ENCODE assay signal across 18 cellular contexts in the genomic region with DNA sequence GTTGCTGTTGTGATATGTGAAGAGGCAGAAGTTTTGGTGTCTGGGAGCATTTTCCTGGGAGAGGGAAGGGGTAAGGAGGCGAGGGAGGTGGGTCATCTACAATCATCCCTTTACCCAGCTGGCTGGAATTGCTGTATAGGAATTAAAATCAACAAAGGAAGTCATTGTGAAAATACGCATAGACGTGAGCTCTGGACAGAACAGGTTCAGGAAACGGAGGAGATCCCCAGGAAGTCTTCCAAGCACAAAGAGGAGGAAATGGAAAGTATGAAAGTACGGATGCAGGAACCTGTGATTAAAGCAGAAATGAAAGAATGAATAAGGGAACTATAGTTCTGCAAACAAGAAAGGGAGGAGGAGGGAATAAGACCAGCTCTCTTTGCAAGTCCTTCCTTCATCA.
"Had no signal": no experiment of that assay in that cellular context is flagged by ENCODE, and none has a peak within 500 bp of the region (broad histone marks: within the 10 kb centered on the region; RNA-seq: fewer than 3 reads in every experiment).

No MANE protein-coding gene starts in this region.

- H3K9me3 ChIP-seq: colonic mucosa, neutrophil, thoracic aorta, upper lobe of right lung had no signal

- H2AFZ ChIP-seq: parathyroid adenoma had no signal

- ATAC-seq: activated naive CD4-positive, alpha-beta T cell treated with anti-CD3 and anti-CD28 coated beads, Interleukin-2, amount 50 U/mL, for 72 hours; foreskin keratinocyte; left ventricle myocardium superior; natural killer cell; stimulated activated effector memory CD8-positive, alpha-beta T cell treated with anti-CD3 and anti-CD28 coated beads, Interleukin-12 subunit alpha, Interleukin-12 subunit beta, amount 100 ng/mL, for 72 hours; upper lobe of right lung; WTC11 had no signal

- H3K36me3 ChIP-seq: colonic mucosa, neutrophil, thoracic aorta, upper lobe of right lung had no signal

- H3K4me3 ChIP-seq: colonic mucosa, thoracic aorta, upper lobe of right lung had no signal

- H3K9me3 Mint-ChIP-seq: natural killer cell; stimulated activated effector memory CD8-positive, alpha-beta T cell treated with anti-CD3 and anti-CD28 coated beads, Interleukin-12 subunit alpha, Interleukin-12 subunit beta, amount 100 ng/mL, for 72 hours had no signal

- DNase-seq: activated CD4-positive, alpha-beta memory T cell treated with anti-CD3 and anti-CD28 coated beads, Interleukin-2, amount 10 ng/mL, durations not matched to agents 7 days and 5 days; activated CD4-positive, alpha-beta T cell treated with anti-CD3 and anti-CD28 coated beads for 4 hours; activated T-cell treated with anti-CD3 and anti-CD28 coated beads, Interleukin-2, amount 50 U/mL, for 24 hours; caudate nucleus; colonic mucosa; effector CD4-positive, alpha-beta T cell; foreskin keratinocyte; kidney glomerular epithelial cell; left ventricle myocardium superior; mesenchymal stem cell; natural killer cell; upper lobe of right lung had no signal

- H3K4me3 Mint-ChIP-seq: activated CD4-positive, alpha-beta memory T cell treated with anti-CD3 and anti-CD28 coated beads, Interleukin-2, amount 10 ng/mL, durations not matched to agents 7 days and 5 days; activated T-cell treated with anti-CD3 and anti-CD28 coated beads, Interleukin-2, amount 50 U/mL, for 24 hours; natural killer cell; stimulated activated effector memory CD8-positive, alpha-beta T cell treated with anti-CD3 and anti-CD28 coated beads, Interleukin-12 subunit alpha, Interleukin-12 subunit beta, amount 100 ng/mL, for 72 hours; WTC11 had no signal

- H3K36me3 Mint-ChIP-seq: natural killer cell; stimulated activated effector memory CD8-positive, alpha-beta T cell treated with anti-CD3 and anti-CD28 coated beads, Interleukin-12 subunit alpha, Interleukin-12 subunit beta, amount 100 ng/mL, for 72 hours; WTC11 had no signal

- H3K4me1 ChIP-seq: foreskin keratinocyte, parathyroid adenoma, upper lobe of right lung had no signal

- H3K27me3 ChIP-seq: colonic mucosa, upper lobe of right lung had no signal

- H3K79me2 ChIP-seq: parathyroid adenoma had no signal

- H3K27ac Mint-ChIP-seq: activated CD4-positive, alpha-beta memory T cell treated with anti-CD3 and anti-CD28 coated beads, Interleukin-2, amount 10 ng/mL, durations not matched to agents 7 days and 5 days; activated naive CD4-positive, alpha-beta T cell treated with anti-CD3 and anti-CD28 coated beads, Interleukin-2, amount 50 U/mL, for 72 hours; activated T-cell treated with anti-CD3 and anti-CD28 coated beads, Interleukin-2, amount 50 U/mL, for 24 hours; natural killer cell; stimulated activated effector memory CD8-positive, alpha-beta T cell treated with anti-CD3 and anti-CD28 coated beads, Interleukin-12 subunit alpha, Interleukin-12 subunit beta, amount 100 ng/mL, for 72 hours; WTC11 had no signal

- H3K27ac ChIP-seq: colonic mucosa, foreskin keratinocyte, neutrophil, parathyroid adenoma, thoracic aorta, upper lobe of right lung had no signal

- H3K9ac ChIP-seq: parathyroid adenoma had no signal
